11 cellular contexts compared by ENCODE assay signal in the genomic region with DNA sequence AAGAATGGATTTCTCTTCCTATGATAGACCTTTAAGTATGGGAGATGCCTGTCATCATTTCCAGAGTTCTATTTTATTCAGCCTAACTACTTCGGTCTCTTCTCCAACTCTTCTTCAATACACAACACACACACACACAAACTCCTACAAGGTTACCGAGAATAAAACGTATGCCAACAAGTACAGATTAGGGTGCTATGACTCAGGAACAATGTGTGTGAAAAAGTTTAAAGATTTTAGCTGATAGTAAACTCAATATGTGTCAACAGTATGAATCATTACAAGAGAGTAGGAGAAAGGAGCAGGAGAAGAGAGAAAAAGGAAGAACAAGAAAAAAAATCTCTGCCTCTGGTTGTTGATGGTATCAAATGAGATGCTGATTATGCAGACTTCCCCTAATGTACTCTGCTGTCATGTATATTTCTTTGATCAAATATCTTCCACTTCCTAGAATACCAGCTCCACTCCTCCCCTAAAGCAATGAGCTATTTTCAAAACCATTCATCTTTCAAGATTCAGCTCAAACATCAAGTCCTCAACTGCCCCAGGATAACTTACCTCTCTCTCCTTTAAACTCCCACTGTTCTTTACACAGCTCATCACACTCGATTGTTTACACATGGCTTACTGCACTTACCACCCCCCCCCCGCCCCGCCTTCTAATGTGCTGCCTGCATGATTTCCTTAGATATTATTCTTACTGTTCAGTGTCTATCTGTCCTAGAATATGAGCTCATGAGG.
DNase-seq lines count a peak whose midpoint lies in the region; ATAC-seq, FAIRE-seq and TF ChIP-seq lines count a peak whose summit lies in the region.
"Had no signal": no experiment of that assay in that cellular context is flagged by ENCODE, and none has a peak within 500 bp of the region (broad histone marks: within the 10 kb centered on the region; RNA-seq: fewer than 3 reads in every experiment).

No MANE protein-coding gene starts in this region.

- no peak overlapping the region for H3K4me3 ChIP-seq in ACC112 (ENCODE audit: low read depth, low read length)
- H3K4me3 ChIP-seq in RWPE2 (ENCODE audit: severe bottlenecking), result no peak overlapping the region
- peak overlapping the region; percentile 56; the same call in 1 of the 2 replicates for H3K4me3 ChIP-seq in iPS-20b (ENCODE audit: low read length)
- no peak overlapping the region for H3K4me3 ChIP-seq in tibial artery

- H3K27ac ChIP-seq in ACC112 (ENCODE audit: low read depth, low read length) (peak overlapping the region; percentile 68), RWPE2 (ENCODE audit: poor library complexity, severe bottlenecking) (no peak overlapping the region), iPS-20b (ENCODE audit: low read length) (no peak overlapping the region), tibial artery (no peak overlapping the region)

- CTCF ChIA-PET in T-cell (lab: Charles Lee), result interaction anchor here in 1 of 2 donors (0.7 kb wide), 1 partner anchor 356 kb away, joined by 3 read pairs; no protein-coding TSS in a partner anchor

- H3K79me2 ChIP-seq in ACC112 (ENCODE audit: control insufficient read depth, insufficient read depth, low read length, unreplicated experiment), result no peaks in the 10 kb centered on the region

- peaks cover 0 to 8% (median 0%) of the 10 kb centered on the region in 3 donors for H3K4me1 Mint-ChIP-seq in T-cell

- no peak for TF ChIP-seq CTCF in RWPE2 (IDR thresholded peaks at IDR 0.05; ENCODE audit: poor library complexity, severe bottlenecking)
- TF ChIP-seq CTCF in tibial artery (IDR thresholded peaks at IDR 0.05), result no peak
- no peak for TF ChIP-seq CTCF in D721Med (IDR thresholded peaks at IDR 0.05; ENCODE audit: insufficient read depth, missing control alignments)

- DNase-seq in RWPE2 (ENCODE audit: low spot score), result no peak
- DNase-seq in tibial artery, result no peak
- DNase-seq in D721Med (ENCODE audit: insufficient read length, low spot score), result no peak
- DNase-seq in activated effector memory CD4-positive, alpha-beta T cell treated with Interleukin-2 at 50 U/mL for 16 hours, result no peak
- no peak for DNase-seq in T-cell
- DNase-seq: activated naive CD4-positive, alpha-beta T cell; Calu3 had no signal

- H3K36me3 Mint-ChIP-seq in T-cell, result peaks cover 11% of the 10 kb centered on the region

- H3K4me3 Mint-ChIP-seq in T-cell, result no peak overlapping the region

- H3K9me3 ChIP-seq in RWPE2 (ENCODE audit: severe bottlenecking) (no peaks in the 10 kb centered on the region), iPS-20b (ENCODE audit: insufficient read depth, low read depth, low read length) (no peaks in the 10 kb centered on the region), tibial artery (peaks cover 0 to 5% (median 0%) of the 10 kb centered on the region in 3 donors)

- peak overlapping the region; percentile 82 for H2AFZ ChIP-seq in ACC112 (ENCODE audit: low read length, unreplicated experiment)

- no peaks in the 10 kb centered on the region for H3K9me3 Mint-ChIP-seq in T-cell

- H3K27ac Mint-ChIP-seq in T-cell, result no peak overlapping the region

- FAIRE-seq in D721Med (lab: Jason Lieb, UNC), result no peak

- H3K27me3 ChIP-seq in ACC112 (ENCODE audit: insufficient read depth, low read length), result no peaks in the 10 kb centered on the region
- no peaks in the 10 kb centered on the region for H3K27me3 ChIP-seq in RWPE2 (ENCODE audit: insufficient read depth, poor library complexity, severe bottlenecking)
- peaks cover 14% of the 10 kb centered on the region for H3K27me3 ChIP-seq in iPS-20b (ENCODE audit: insufficient read depth, low read length)
- H3K27me3 ChIP-seq in tibial artery, result no peaks in the 10 kb centered on the region

- intact Hi-C loops in tibial artery (cut with DNase I; ENCODE audit: low total_unique reads), result no loop called here

- H3K4me1 ChIP-seq in ACC112 (ENCODE audit: control insufficient read depth, insufficient read depth, low read length, unreplicated experiment), result peaks cover 35% of the 10 kb centered on the region
- H3K4me1 ChIP-seq in RWPE2 (ENCODE audit: insufficient read depth, poor library complexity, severe bottlenecking), result peaks cover 14% of the 10 kb centered on the region
- H3K4me1 ChIP-seq in iPS-20b (ENCODE audit: insufficient read depth, low read length), result peaks cover 45% of the 10 kb centered on the region
- peaks cover 0 to 6% (median 0%) of the 10 kb centered on the region in 4 donors for H3K4me1 ChIP-seq in tibial artery

- POLR2A ChIA-PET in T-cell (lab: Charles Lee), result interaction anchor here (0.6 to 0.7 kb wide), 2 partner anchors 42 to 437 kb away, joined by 3 to 4 read pairs; no protein-coding TSS in a partner anchor

- H3K9ac ChIP-seq in iPS-20b (ENCODE audit: low read depth, low read length), result no peak overlapping the region; the same call in 1 of the 2 replicates

- H3K36me3 ChIP-seq in ACC112 (ENCODE audit: insufficient read depth, low read length) (no peaks in the 10 kb centered on the region), RWPE2 (ENCODE audit: low read depth) (no peaks in the 10 kb centered on the region), iPS-20b (ENCODE audit: insufficient read depth, low read depth, low read length) (no peaks in the 10 kb centered on the region), tibial artery (no peaks in the 10 kb centered on the region)

- H3K27me3 Mint-ChIP-seq in T-cell, result peaks cover 9 to 11% of the 10 kb centered on the region in 2 donors

- peak; percentile 20 for ATAC-seq in GM21381 (IDR thresholded peaks at IDR 0.05; ENCODE audit: unreplicated experiment)
- ATAC-seq in RWPE2 (ENCODE audit: low read depth), result peak; percentile 73
- no peak for ATAC-seq in T-cell (replicated peaks in 1 of 4)
- ATAC-seq: esophagus mucosa had no signal

Comparison
In these comparisons a context has a peak if more than half of its experiments do, and no peak if none do; other contexts are left out.
1. ATAC-seq: peak in GM21381 (single experiment) and RWPE2 (single experiment); none in T-cell (0 of 4).